ENCODE assay signal across 19 cellular contexts in the genomic region with DNA sequence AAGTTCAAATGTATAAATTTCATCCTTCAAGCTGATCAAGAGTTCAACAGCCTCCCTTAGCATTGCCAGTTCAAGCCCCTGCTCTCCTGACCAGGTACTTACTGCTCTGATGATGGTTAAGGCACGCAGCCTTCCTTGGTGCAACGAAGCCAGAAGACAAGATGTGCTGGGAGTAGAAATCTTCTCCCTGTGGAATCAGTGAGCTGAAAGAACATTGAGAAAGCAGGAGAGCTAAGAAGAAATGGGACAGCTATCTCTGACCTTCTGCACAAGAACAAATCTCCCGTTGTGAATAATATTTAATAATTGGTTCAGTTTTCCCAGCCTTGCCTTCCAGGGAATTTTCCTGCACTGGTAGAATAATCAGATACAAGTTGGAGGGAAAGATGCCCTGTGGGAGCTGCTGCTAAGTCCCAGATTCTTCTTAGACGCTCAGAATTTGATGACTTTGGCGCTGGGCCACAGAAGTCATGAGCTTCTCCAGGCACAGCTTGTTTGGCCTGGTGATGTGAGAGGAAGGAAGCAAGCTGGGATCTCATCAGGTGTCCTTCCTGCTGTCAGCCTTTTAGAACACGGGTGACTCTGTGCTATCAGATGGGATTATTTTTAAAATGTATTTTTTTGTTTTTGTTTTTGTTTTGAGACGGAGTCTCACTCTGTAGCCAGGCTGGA.
DNase-seq lines count a peak whose midpoint lies in the region; ATAC-seq, FAIRE-seq and TF ChIP-seq lines count a peak whose summit lies in the region.
"Had no signal": no experiment of that assay in that cellular context is flagged by ENCODE, and none has a peak within 500 bp of the region (broad histone marks: within the 10 kb centered on the region; RNA-seq: fewer than 3 reads in every experiment).

No MANE protein-coding gene starts in this region.

- H3K27ac ChIP-seq in right atrium auricular region (peak overlapping the region in 1 of 2 donors; percentile 14), PC-3 (ENCODE audit: low read length) (no peak overlapping the region), HepG2 (ENCODE audit: extremely low read length, insufficient read depth, low read length) (no peak overlapping the region)
- H3K27ac ChIP-seq: pancreas had no signal

- no peaks in the 10 kb centered on the region for H3K79me2 ChIP-seq in PC-3 (ENCODE audit: low read length)
- H3K79me2 ChIP-seq in HepG2 (ENCODE audit: insufficient read depth, low read length): no peaks in the 10 kb centered on the region

- CTCF ChIA-PET in PC-3 (lab: Charles Lee): no interaction called here
- CTCF ChIA-PET in HepG2 (lab: Yijun Ruan, JAX; ENCODE audit: low intra/inter-chr PET ratio, low total read pairs): no interaction called here

- H3K9me2 ChIP-seq in PC-3 (replicated peaks; ENCODE audit: low read length): no peaks in the 10 kb centered on the region

- no peak for TF ChIP-seq POLR2A in HepG2 (IDR thresholded peaks at IDR 0.05; ENCODE audit: insufficient read depth in 1 of 2, low read depth in 2 of 2, low read length in 2 of 2)

- ATAC-seq in Right ventricle myocardium inferior: peak; percentile 86
- no peak for ATAC-seq in PC-3
- ATAC-seq in HG03039 (IDR thresholded peaks at IDR 0.05; ENCODE audit: unreplicated experiment): no peak
- no peak for ATAC-seq in GM18519 (IDR thresholded peaks at IDR 0.05; ENCODE audit: low FRiP score, unreplicated experiment)
- ATAC-seq in HepG2: no peak
- ATAC-seq: effector memory CD8-positive, alpha-beta T cell; pancreas had no signal

- no peak overlapping the region for H3K9ac ChIP-seq in PC-3 (ENCODE audit: low read length)
- no peak overlapping the region for H3K9ac ChIP-seq in HepG2 (ENCODE audit: insufficient read depth, low read depth, low read length)

- H3K9me3 ChIP-seq in right atrium auricular region (no peaks in the 10 kb centered on the region), PC-3 (ENCODE audit: low read length) (no peaks in the 10 kb centered on the region), HepG2 (ENCODE audit: low read length) (no peaks in the 10 kb centered on the region)
- H3K9me3 ChIP-seq: pancreas had no signal

- in situ Hi-C loops in HepG2 (cut with HindIII; ENCODE audit: extremely low pct_ligation_motif_present, low pct_unique_long_range_greater_than_20kb): no loop called here

- TF ChIP-seq RAD21 in HepG2 (CRISPR knock-in tag; IDR thresholded peaks at IDR 0.05): no peak

- H3K27me3 ChIP-seq in right atrium auricular region (no peaks in the 10 kb centered on the region), PC-3 (ENCODE audit: low read length) (no peaks in the 10 kb centered on the region), HepG2 (ENCODE audit: control insufficient read depth in 1 of 2, insufficient read depth in 2 of 2, low read length in 2 of 2) (peaks cover 0 to 13% of the 10 kb centered on the region in 2 experiments; a peak in 2 of 5 replicates)

- H3K4me2 ChIP-seq in PC-3 (ENCODE audit: low read length): no peak overlapping the region
- no peak overlapping the region for H3K4me2 ChIP-seq in HepG2 (ENCODE audit: low read depth, low read length)

- POLR2A ChIA-PET in PC-3 (lab: Charles Lee; ENCODE audit: unreplicated experiment): no interaction called here
- POLR2A ChIA-PET in HepG2 (lab: Yijun Ruan, JAX): no interaction called here

- DNase-seq in Right ventricle myocardium inferior (ENCODE audit: missing footprints) (peak; percentile 77), right atrium auricular region (ENCODE audit: low spot score) (no peak), choroid plexus epithelial cell (ENCODE audit: low read depth) (peak; percentile 95), medulla oblongata (ENCODE audit: extremely low spot score) (peak; percentile 69), PC-3 (no peak), HepG2 (ENCODE audit: low spot score) (no peak)
- DNase-seq: activated CD4-positive, CD25-positive, alpha-beta regulatory T cell treated with anti-CD3 and anti-CD28 coated beads, Interleukin-2, amount 50 U/mL, for 72 hours; CD8-positive, alpha-beta memory T cell; effector memory CD8-positive, alpha-beta T cell; H7; NCI-H1694 treated with DMSO at 0.1 percent for 48 hours; NCI-H446 treated with DMSO at 0.1 percent for 48 hours; pancreas; stimulated activated CD4-positive, alpha-beta T cell treated with anti-CD3 and anti-CD28 coated beads, Interleukin-12 subunit alpha, Interleukin-12 subunit beta, amount 100 ng/mL, for 4 hours; stimulated activated naive CD4-positive, alpha-beta T cell; T-helper 9 cell had no signal

- intact Hi-C loops in Right ventricle myocardium inferior (cut with DNase I): no loop called here
- intact Hi-C loops in PC-3 (cut with micrococcal nuclease): no loop called here
- intact Hi-C loops in HepG2 (cut with micrococcal nuclease; ENCODE audit: unreplicated experiment): no loop called here

- H2AFZ ChIP-seq in PC-3 (ENCODE audit: low read length) (no peak overlapping the region), HepG2 (ENCODE audit: low read length) (no peak overlapping the region)

- FAIRE-seq in HepG2 (lab: Jason Lieb, UNC): no peak
- FAIRE-seq: HTR-8/SVneo, pancreas had no signal

- H3K36me3 ChIP-seq in right atrium auricular region (no peaks in the 10 kb centered on the region), PC-3 (ENCODE audit: low read depth, low read length) (no peaks in the 10 kb centered on the region), HepG2 (replicated peaks in 1 of 2; ENCODE audit: control insufficient read depth in 1 of 2, insufficient read depth in 2 of 2, low read length in 2 of 2) (no peaks in the 10 kb centered on the region)
- H3K36me3 ChIP-seq: pancreas had no signal

- H3K4me1 ChIP-seq in right atrium auricular region (no peaks in the 10 kb centered on the region), PC-3 (ENCODE audit: insufficient read depth, low read length) (no peaks in the 10 kb centered on the region), HepG2 (ENCODE audit: insufficient read depth, low read length) (no peaks in the 10 kb centered on the region)
- H3K4me1 ChIP-seq: pancreas had no signal

- TF ChIP-seq CTCF in right atrium auricular region (IDR thresholded peaks at IDR 0.05) (no peak), choroid plexus epithelial cell (conservative IDR thresholded peaks at IDR 0.05; ENCODE audit: low read depth, low read length) (no peak), PC-3 (conservative IDR thresholded peaks at IDR 0.05; ENCODE audit: low read depth, low read length) (no peak), HepG2 (CRISPR knock-in tag; IDR thresholded peaks at IDR 0.05) (no peak)

- BruUV-seq in PC-3 (replicated peaks; lab: Mats Ljungman, UMichigan) (no TSS peak), HepG2 (replicated peaks; lab: Mats Ljungman, UMichigan) (no TSS peak)

- TF ChIP-seq EP300 in HepG2 (IDR thresholded peaks at IDR 0.05; ENCODE audit: low read depth in 2 of 2, low read length in 2 of 2) (no peak), HepG2 (CRISPR knock-in tag; IDR thresholded peaks at IDR 0.05; ENCODE audit: borderline replicate concordance) (no peak)

- H4K20me1 ChIP-seq in PC-3 (ENCODE audit: low read length) (no peaks in the 10 kb centered on the region), HepG2 (ENCODE audit: insufficient read depth, low read length) (no peaks in the 10 kb centered on the region)

- H3K4me3 ChIP-seq in right atrium auricular region (no peak overlapping the region), choroid plexus epithelial cell (ENCODE audit: low read depth, low read length) (no peak overlapping the region), PC-3 (ENCODE audit: low read length) (no peak overlapping the region), HepG2 (replicated peaks in 1 of 3; ENCODE audit: insufficient read depth in 1 of 3, low read depth in 2 of 3, low read length in 3 of 3) (no peak overlapping the region)
- H3K4me3 ChIP-seq: pancreas had no signal

- WGBS in HepG2 (ENCODE audit: low lambda C conversion rate): 3% methylated on average over 7 of the region's 7 CpGs

- no peaks in the 10 kb centered on the region for H3F3A ChIP-seq in PC-3 (ENCODE audit: low read length, unreplicated experiment)

TF ChIP-seq in HepG2, 621 proteins besides CTCF, POLR2A, EP300 and RAD21:
- TF ChIP-seq CREM (IDR thresholded peaks at IDR 0.05): no peak
- no peak for TF ChIP-seq CREM (CRISPR knock-in tag; IDR thresholded peaks at IDR 0.05)
- TF ChIP-seq NRL (CRISPR knock-in tag; IDR thresholded peaks at IDR 0.05; ENCODE audit: borderline replicate concordance): no peak

Comparison
In these comparisons a context has a peak if more than half of its experiments do, and no peak if none do; other contexts are left out.
1. DNase-seq: peak in Right ventricle myocardium inferior (single experiment), choroid plexus epithelial cell (single experiment) and medulla oblongata (single experiment); none in right atrium auricular region (single experiment), PC-3 (single experiment) and HepG2 (single experiment).